12 cellular contexts compared by ENCODE assay signal in genomic region chr4:55851885-55852284, GRCh38. TPM values are rescaled to one million over a fixed set of nuclear protein-coding genes. Genes with fewer than 3 reads are reported as not detected.
DNase-seq lines count a peak whose midpoint lies in the region; TF ChIP-seq lines count a peak whose summit lies in the region.
"Had no signal": no experiment of that assay in that cellular context is flagged by ENCODE, and none has a peak within 500 bp of the region (broad histone marks: within the 10 kb centered on the region; RNA-seq: fewer than 3 reads in every experiment).

No MANE protein-coding gene starts in this region.

- H4K20me1 ChIP-seq in Karpas-422 (ENCODE audit: insufficient read depth, low read depth, low read length), result no peaks in the 10 kb centered on the region

- H3K79me2 ChIP-seq in Karpas-422 (ENCODE audit: low read length), result peaks cover 34% of the 10 kb centered on the region

- TF ChIP-seq CTCF in esophagus squamous epithelium (IDR thresholded peaks at IDR 0.05) (no peak), prostate gland (IDR thresholded peaks at IDR 0.05) (no peak)

- H3K27ac ChIP-seq in esophagus squamous epithelium, result peak overlapping the region; percentile 92 to 97 (median 94)
- H3K27ac ChIP-seq in Karpas-422 (ENCODE audit: low read length), result no peak overlapping the region
- no peak overlapping the region for H3K27ac ChIP-seq in prostate gland

- intact Hi-C loops in esophagus squamous epithelium (cut with DNase I), result no loop called here
- intact Hi-C loops in prostate gland (cut with DNase I), result loop anchor here (10.0 kb wide), 2 partner anchors 307 to 507 kb away; partner anchors contain the start of genes CLOCK and SRD5A3

- 35 to 43% methylated on average over 6 of the region's 6 CpGs for WGBS in esophagus squamous epithelium, 2 donors
- WGBS in prostate gland, result 62% methylated on average over 6 of the region's 6 CpGs

- no peaks in the 10 kb centered on the region for H3K36me3 ChIP-seq in esophagus squamous epithelium
- H3K36me3 ChIP-seq in Karpas-422 (ENCODE audit: insufficient read depth, low read length), result peaks cover 2% of the 10 kb centered on the region
- no peaks in the 10 kb centered on the region for H3K36me3 ChIP-seq in prostate gland

- H3K4me2 ChIP-seq in Karpas-422 (ENCODE audit: low read depth, low read length, poor library complexity, severe bottlenecking), result no peak overlapping the region

- H3K9me3 ChIP-seq in esophagus squamous epithelium (no peaks in the 10 kb centered on the region), Karpas-422 (ENCODE audit: low read length) (no peaks in the 10 kb centered on the region), prostate gland (no peaks in the 10 kb centered on the region)

- peak; percentile 9 for DNase-seq in stimulated activated CD4-positive, alpha-beta T cell treated with anti-CD3 and anti-CD28 coated beads, Interleukin-2, amount 100 ng/mL, for 4 hours (ENCODE audit: low read depth)
- no peak for DNase-seq in stimulated activated CD4-positive, alpha-beta T cell treated with anti-CD3 and anti-CD28 coated beads, Interleukin-12 subunit alpha, Interleukin-12 subunit beta, amount 100 ng/mL, for 4 hours
- peak; percentile 38 to 39 for DNase-seq in activated T-cell treated with anti-CD3 and anti-CD28 coated beads, Interleukin-2, amount 50 U/mL, for 48 hours
- DNase-seq in esophagus squamous epithelium (lab: John Stamatoyannopoulos, UW) (no peak), iPS-NIHi11 (ENCODE audit: low spot score) (no peak), amygdala (lab: John Stamatoyannopoulos, UW) (no peak), Karpas-422 (no peak), prostate gland (ENCODE audit: low spot score) (no peak)
- DNase-seq: naive B cell, NCI-H1048, NCI-H446 had no signal

- no peak for TF ChIP-seq POLR2A in esophagus squamous epithelium (IDR thresholded peaks at IDR 0.05)
- no peak for TF ChIP-seq POLR2A in prostate gland (IDR thresholded peaks at IDR 0.05)

- H3K4me1 ChIP-seq in esophagus squamous epithelium, result peaks cover 14 to 50% (median 19%) of the 10 kb centered on the region in 3 donors
- peaks cover 20% of the 10 kb centered on the region for H3K4me1 ChIP-seq in Karpas-422 (ENCODE audit: low read length)
- H3K4me1 ChIP-seq in prostate gland (replicated peaks), result no peaks in the 10 kb centered on the region

- no peak overlapping the region for H2AFZ ChIP-seq in Karpas-422 (ENCODE audit: low read length)

- no peaks in the 10 kb centered on the region for H3K27me3 ChIP-seq in esophagus squamous epithelium
- H3K27me3 ChIP-seq in Karpas-422 (ENCODE audit: low read length), result no peaks in the 10 kb centered on the region
- H3K27me3 ChIP-seq in prostate gland (replicated peaks; ENCODE audit: insufficient read depth), result no peaks in the 10 kb centered on the region

- no peaks in the 10 kb centered on the region; the same call in 1 of the 2 replicates for H3K9me2 ChIP-seq in Karpas-422 (replicated peaks; ENCODE audit: insufficient read depth, low read length)

- H3K4me3 ChIP-seq in esophagus squamous epithelium, result no peak overlapping the region
- H3K4me3 ChIP-seq in Karpas-422 (ENCODE audit: low read length), result no peak overlapping the region
- H3K4me3 ChIP-seq in prostate gland, result no peak overlapping the region

- H3K9ac ChIP-seq in Karpas-422 (ENCODE audit: low read length), result no peak overlapping the region

RNA-seq across cellular contexts. Expression of gene EXOC1, which starts 1.6 kb away (rescaled TPM):
- 10 to 100 TPM; 28.5 to 43.7 (median 41.7) TPM for total RNA-seq in esophagus squamous epithelium
- 30.9 and 40.2 TPM in 2 replicates for total RNA-seq in Karpas-422 (2014; rRNA removed; shearing (Covaris generic); ENCODE audit: low replicate concordance)
- total RNA-seq in prostate gland, result 10 to 100 TPM; 24.8 to 39.4 TPM

RNA-seq across cellular contexts. Expression of gene EXOC1L, which starts 32.3 kb away (rescaled TPM):
- total RNA-seq in esophagus squamous epithelium (not detected), prostate gland (not detected)
- total RNA-seq in Karpas-422 (2014; rRNA removed; shearing (Covaris generic); ENCODE audit: low replicate concordance), result not detected in 2 replicates
- total RNA-seq: Right ventricle myocardium inferior had no signal

Comparison
In these comparisons a context has a peak if more than half of its experiments do, and no peak if none do; other contexts are left out.
1. DNase-seq: peak in stimulated activated CD4-positive, alpha-beta T cell treated with anti-CD3 and anti-CD28 coated beads, Interleukin-2, amount 100 ng/mL, for 4 hours (single experiment) and activated T-cell treated with anti-CD3 and anti-CD28 coated beads, Interleukin-2, amount 50 U/mL, for 48 hours (2 of 2); none in stimulated activated CD4-positive, alpha-beta T cell treated with anti-CD3 and anti-CD28 coated beads, Interleukin-12 subunit alpha, Interleukin-12 subunit beta, amount 100 ng/mL, for 4 hours (single experiment), esophagus squamous epithelium (single experiment), iPS-NIHi11 (single experiment), amygdala (0 of 56), Karpas-422 (single experiment) and prostate gland (single experiment).
2. H3K27ac ChIP-seq: peak in esophagus squamous epithelium (4 of 4); none in Karpas-422 (single experiment) and prostate gland (0 of 2).